10 cellular contexts compared by ENCODE assay signal in the genomic region with DNA sequence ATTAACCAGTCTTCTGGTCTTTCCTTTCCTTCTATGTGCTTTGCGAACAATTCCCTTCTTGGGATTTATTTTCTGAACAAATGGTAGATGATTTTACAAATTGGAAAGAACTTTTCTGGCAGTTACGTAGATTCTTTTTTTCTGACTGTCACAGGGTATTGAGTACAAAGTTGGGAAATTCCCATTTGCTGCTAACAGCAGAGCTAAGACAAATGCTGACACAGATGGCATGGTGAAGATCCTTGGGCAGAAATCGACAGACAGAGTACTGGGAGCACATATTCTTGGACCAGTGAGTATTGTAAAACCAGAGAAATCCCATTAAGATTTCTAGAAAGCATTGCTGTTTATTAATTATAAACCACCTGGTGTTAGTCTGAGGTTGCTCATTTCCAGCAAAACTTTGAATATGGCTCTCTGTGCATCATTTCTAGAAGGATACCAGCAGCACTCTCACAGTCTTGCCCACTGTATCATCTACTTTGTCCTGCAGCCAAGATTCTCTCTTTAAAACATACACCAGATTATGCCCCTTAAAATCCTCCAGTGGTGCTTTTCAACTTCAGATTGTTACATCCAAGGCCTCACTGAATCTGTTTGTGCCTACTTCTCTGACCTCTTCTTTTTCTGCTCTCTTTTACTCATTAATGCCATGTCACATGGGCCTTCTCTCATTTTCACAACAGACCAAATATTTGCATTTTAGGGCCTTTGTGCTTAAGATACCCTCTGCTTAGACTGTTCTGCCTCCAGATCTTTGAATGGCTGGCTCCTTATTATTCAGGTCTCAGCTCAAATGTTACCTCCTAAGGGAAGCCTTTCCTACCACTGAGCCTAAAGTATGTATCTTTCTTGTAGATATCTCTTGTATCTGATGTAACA. TPM values are rescaled to one million over a fixed set of nuclear protein-coding genes. Genes with fewer than 3 reads are reported as not detected.
DNase-seq lines count a peak whose midpoint lies in the region; ATAC-seq, FAIRE-seq and TF ChIP-seq lines count a peak whose summit lies in the region.
"Had no signal": no experiment of that assay in that cellular context is flagged by ENCODE, and none has a peak within 500 bp of the region (broad histone marks: within the 10 kb centered on the region; RNA-seq: fewer than 3 reads in every experiment).

No MANE protein-coding gene starts in this region.

- intact Hi-C loops in ascending aorta (cut with DNase I), result no loop called here

- H3K4me1 ChIP-seq in ascending aorta, result peaks cover 0 to 4% of the 10 kb centered on the region in 2 donors
- H3K4me1 ChIP-seq: pancreas had no signal

- peaks cover 37 to 72% of the 10 kb centered on the region in 2 donors for H3K36me3 ChIP-seq in ascending aorta

- H3K4me3 ChIP-seq in ascending aorta, result no peak overlapping the region
- H3K4me3 ChIP-seq: pancreas had no signal

- DNase-seq in kidney tubule cell (ENCODE audit: low spot score), result peak; percentile 12
- DNase-seq in NCI-H510A treated with DMSO at 0.1 percent for 48 hours (lab: John Stamatoyannopoulos, UW), result no peak
- no peak for DNase-seq in ascending aorta (ENCODE audit: low spot score in 2 of 2)
- DNase-seq in H54 (ENCODE audit: insufficient read length, low spot score), result no peak
- DNase-seq: NCI-H1105, pancreas, SHP77 had no signal

- H3K27me3 ChIP-seq in ascending aorta, result no peaks in the 10 kb centered on the region
- H3K27me3 ChIP-seq: pancreas had no signal

- FAIRE-seq in H54 (lab: Jason Lieb, UNC), result no peak
- FAIRE-seq: pancreas had no signal

- H3K27ac ChIP-seq in ascending aorta, result no peak overlapping the region
- H3K27ac ChIP-seq: pancreas had no signal

- no peaks in the 10 kb centered on the region for H3K9me3 ChIP-seq in ascending aorta
- H3K9me3 ChIP-seq: pancreas had no signal

- TF ChIP-seq POLR2A in H54 (IDR thresholded peaks at IDR 0.05; ENCODE audit: low read depth, low read length), result no peak

- TF ChIP-seq CTCF in ascending aorta (IDR thresholded peaks at IDR 0.05), result no peak

- ATAC-seq in GM18907 (IDR thresholded peaks at IDR 0.05; ENCODE audit: unreplicated experiment) (peak; percentile 88), GM21528 (IDR thresholded peaks at IDR 0.05; ENCODE audit: low FRiP score, unreplicated experiment) (peak; percentile 87), HG03175 (IDR thresholded peaks at IDR 0.05; ENCODE audit: unreplicated experiment) (peak; percentile 83)
- ATAC-seq: pancreas had no signal

RNA-seq across cellular contexts. Expression of a gene that starts 27.0 kb away (rescaled TPM):
- 19.2 TPM for total RNA-seq in ascending aorta
